8 cellular contexts compared by ENCODE assay signal in the genomic region with DNA sequence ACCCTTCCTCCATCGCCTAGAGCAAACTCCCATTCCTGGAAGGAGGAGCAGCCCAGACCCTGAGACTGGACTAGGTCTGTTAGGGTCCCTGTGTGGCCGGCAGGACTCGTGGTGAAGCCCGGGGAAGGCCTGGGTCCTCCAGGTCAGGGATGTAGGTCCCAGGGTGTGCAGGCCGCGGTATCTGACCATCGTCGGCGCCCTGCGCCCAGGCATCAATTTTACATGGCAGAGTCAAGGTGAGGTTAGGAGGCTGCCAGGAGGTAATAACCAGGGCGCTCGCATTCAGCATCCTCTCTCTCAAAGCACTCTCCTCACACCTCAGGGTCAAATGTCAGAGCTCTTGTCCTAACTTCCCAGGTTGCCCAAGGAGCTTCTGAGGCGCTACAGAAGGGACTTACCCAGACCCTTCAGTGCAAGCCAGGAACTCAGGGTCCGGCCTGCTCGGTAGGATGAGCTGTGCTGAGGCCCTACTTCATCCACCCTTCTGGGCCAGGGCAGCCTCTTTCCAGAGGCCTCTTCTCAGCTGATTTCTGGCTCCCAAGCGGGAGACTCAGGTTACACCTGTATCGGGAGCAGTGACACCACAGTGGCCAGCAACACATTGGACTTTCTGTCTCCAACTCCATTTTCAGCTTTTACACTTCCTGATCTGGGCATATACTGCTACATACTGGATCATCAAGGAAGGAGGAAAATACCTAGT. TPM values are rescaled to one million over a fixed set of nuclear protein-coding genes. Genes with fewer than 3 reads are reported as not detected.
A peak's percentile ranks its signal among the peaks of the same experiment; 100 is the strongest.
DNase-seq lines count a peak whose midpoint lies in the region; ATAC-seq lines count a peak whose summit lies in the region.

No MANE protein-coding gene starts in this region.

- peaks cover 27% of the 10 kb centered on the region for H3K4me1 Mint-ChIP-seq in activated CD4-positive, alpha-beta T cell treated with anti-CD3 and anti-CD28 coated beads for 36 hours
- H3K4me1 Mint-ChIP-seq in activated T-helper 1 cell treated with anti-CD3 and anti-CD28 coated beads, Interleukin-12 subunit alpha, Interleukin-12 subunit beta, Interleukin-2, Interleukin-4 antibody, amounts not matched to agents 30 ng/mL and 10 ng/mL and 1 ng/mL, durations not matched to agents 14 hours and 24 hours and 36 hours (ENCODE audit: low read depth) = peaks cover 47% of the 10 kb centered on the region

- H3K4me3 ChIP-seq in iPS-18a (ENCODE audit: low read length) = peak overlapping the region; percentile 67

- no peaks in the 10 kb centered on the region for H3K36me3 ChIP-seq in iPS-18a (ENCODE audit: control insufficient read depth, low read depth, low read length)

- POLR2A ChIA-PET in activated CD4-positive, alpha-beta T cell treated with anti-CD3 and anti-CD28 coated beads for 36 hours (lab: Charles Lee) = interaction anchor here (1.9 to 2.7 kb wide), 6 partner anchors 19 to 177 kb away, joined by 5 to 26 read pairs (median 10); a partner anchor contains a TSS

- H3K27me3 Mint-ChIP-seq in activated CD4-positive, alpha-beta T cell treated with anti-CD3 and anti-CD28 coated beads for 36 hours = no peaks in the 10 kb centered on the region
- H3K27me3 Mint-ChIP-seq in activated T-helper 1 cell treated with anti-CD3 and anti-CD28 coated beads, Interleukin-12 subunit alpha, Interleukin-12 subunit beta, Interleukin-2, Interleukin-4 antibody, amounts not matched to agents 30 ng/mL and 10 ng/mL and 1 ng/mL, durations not matched to agents 14 hours and 24 hours and 36 hours (ENCODE audit: insufficient read depth) = no peaks in the 10 kb centered on the region

- no peaks in the 10 kb centered on the region for H3K36me3 Mint-ChIP-seq in activated CD4-positive, alpha-beta T cell treated with anti-CD3 and anti-CD28 coated beads for 36 hours (ENCODE audit: low read depth)
- H3K36me3 Mint-ChIP-seq in activated T-helper 1 cell treated with anti-CD3 and anti-CD28 coated beads, Interleukin-12 subunit alpha, Interleukin-12 subunit beta, Interleukin-2, Interleukin-4 antibody, amounts not matched to agents 30 ng/mL and 10 ng/mL and 1 ng/mL, durations not matched to agents 14 hours and 24 hours and 36 hours (ENCODE audit: low read depth) = peaks cover 1% of the 10 kb centered on the region

- H3K4me1 ChIP-seq in iPS-18a (ENCODE audit: control insufficient read depth, low read depth, low read length) = peaks cover 11% of the 10 kb centered on the region

- CTCF ChIA-PET in activated CD4-positive, alpha-beta T cell treated with anti-CD3 and anti-CD28 coated beads for 36 hours (lab: Charles Lee) = interaction anchor here (0.7 to 12.3 kb wide), 19 partner anchors 9 to 218 kb away, joined by 3 to 205 read pairs (median 5); a partner anchor contains a TSS

- no peak for ATAC-seq in activated CD4-positive, alpha-beta T cell treated with anti-CD3 and anti-CD28 coated beads for 36 hours
- ATAC-seq in GM19324 (IDR thresholded peaks at IDR 0.05; ENCODE audit: low FRiP score, unreplicated experiment) (no peak), GM21737 (IDR thresholded peaks at IDR 0.05; ENCODE audit: unreplicated experiment) (no peak)

- H3K9ac ChIP-seq in iPS-18a (ENCODE audit: low read length) = peak overlapping the region; percentile 79

- no peaks in the 10 kb centered on the region for H3K9me3 ChIP-seq in iPS-18a (ENCODE audit: control insufficient read depth, low read depth, low read length)

- no peaks in the 10 kb centered on the region for H3K27me3 ChIP-seq in iPS-18a (ENCODE audit: control insufficient read depth, insufficient read depth, low read length)

- intact Hi-C loops in activated CD4-positive, alpha-beta T cell treated with anti-CD3 and anti-CD28 coated beads for 36 hours (cut with DNase I, micrococcal nuclease) = loop anchor here in 1 of 2 experiments (5.0 to 10.0 kb wide), 2 partner anchors 776 to 962 kb away; a partner anchor contains a TSS
- intact Hi-C loops in activated T-helper 1 cell treated with anti-CD3 and anti-CD28 coated beads, Interleukin-12 subunit alpha, Interleukin-12 subunit beta, Interleukin-2, Interleukin-4 antibody, amounts not matched to agents 30 ng/mL and 10 ng/mL and 1 ng/mL, durations not matched to agents 14 hours and 24 hours and 36 hours (cut with micrococcal nuclease) = loop anchor here (5.0 to 10.0 kb wide), 3 partner anchors 688 to 1026 kb away; a partner anchor contains a TSS

- peak overlapping the region; percentile 85 for H3K4me3 Mint-ChIP-seq in activated CD4-positive, alpha-beta T cell treated with anti-CD3 and anti-CD28 coated beads for 36 hours
- peak overlapping the region; percentile 96 for H3K4me3 Mint-ChIP-seq in activated T-helper 1 cell treated with anti-CD3 and anti-CD28 coated beads, Interleukin-12 subunit alpha, Interleukin-12 subunit beta, Interleukin-2, Interleukin-4 antibody, amounts not matched to agents 30 ng/mL and 10 ng/mL and 1 ng/mL, durations not matched to agents 14 hours and 24 hours and 36 hours

- H3K27ac Mint-ChIP-seq in activated CD4-positive, alpha-beta T cell treated with anti-CD3 and anti-CD28 coated beads for 36 hours = peak overlapping the region; percentile 95
- peak overlapping the region; percentile 77 for H3K27ac Mint-ChIP-seq in activated T-helper 1 cell treated with anti-CD3 and anti-CD28 coated beads, Interleukin-12 subunit alpha, Interleukin-12 subunit beta, Interleukin-2, Interleukin-4 antibody, amounts not matched to agents 30 ng/mL and 10 ng/mL and 1 ng/mL, durations not matched to agents 14 hours and 24 hours and 36 hours

- no peaks in the 10 kb centered on the region for H3K9me3 Mint-ChIP-seq in activated CD4-positive, alpha-beta T cell treated with anti-CD3 and anti-CD28 coated beads for 36 hours (ENCODE audit: low read depth)
- no peaks in the 10 kb centered on the region for H3K9me3 Mint-ChIP-seq in activated T-helper 1 cell treated with anti-CD3 and anti-CD28 coated beads, Interleukin-12 subunit alpha, Interleukin-12 subunit beta, Interleukin-2, Interleukin-4 antibody, amounts not matched to agents 30 ng/mL and 10 ng/mL and 1 ng/mL, durations not matched to agents 14 hours and 24 hours and 36 hours

- no peak for DNase-seq in activated CD4-positive, alpha-beta T cell treated with anti-CD3 and anti-CD28 coated beads for 36 hours
- DNase-seq in activated CD4-positive, alpha-beta T cell treated with anti-CD3 and anti-CD28 coated beads, Interleukin-2, amount 50 U/mL, for 1 hour = no peak
- no peak for DNase-seq in activated T-helper 1 cell treated with anti-CD3 and anti-CD28 coated beads, Interleukin-12 subunit alpha, Interleukin-12 subunit beta, Interleukin-2, Interleukin-4 antibody, amounts not matched to agents 30 ng/mL and 10 ng/mL and 1 ng/mL, durations not matched to agents 14 hours and 24 hours and 36 hours (ENCODE audit: low spot score)
- DNase-seq in substantia nigra (lab: John Stamatoyannopoulos, UW) (peak in 4 of 49 donors; percentile 54 to 62 (median 60)), activated gamma-delta T cell treated with Interleukin-2 at 50 U/mL for 16 hours (no peak)

- H3K27ac ChIP-seq in iPS-18a (ENCODE audit: low read length) (peak overlapping the region; percentile 66), substantia nigra (ENCODE audit: low read depth, low read length, poor library complexity, severe bottlenecking) (peak overlapping the region; percentile 98)

RNA-seq across cellular contexts. Expression of a gene that starts 0.6 kb away (rescaled TPM):
- 1 to 10 TPM; 1.7 to 2.2 TPM for total RNA-seq in activated CD4-positive, alpha-beta T cell treated with anti-CD3 and anti-CD28 coated beads for 36 hours
- 0.34 and 0.70 TPM in 2 replicates for total RNA-seq in activated T-helper 1 cell treated with anti-CD3 and anti-CD28 coated beads, Interleukin-12 subunit alpha, Interleukin-12 subunit beta, Interleukin-2, Interleukin-4 antibody, amounts not matched to agents 30 ng/mL and 10 ng/mL and 1 ng/mL, durations not matched to agents 14 hours and 24 hours and 36 hours

RNA-seq across cellular contexts. Expression of a gene that starts 9.0 kb away (rescaled TPM):
- total RNA-seq in activated CD4-positive, alpha-beta T cell treated with anti-CD3 and anti-CD28 coated beads for 36 hours = 10 to 100 TPM; 28.3 to 45.6 TPM
- 35.5 and 38.2 TPM in 2 replicates for total RNA-seq in activated T-helper 1 cell treated with anti-CD3 and anti-CD28 coated beads, Interleukin-12 subunit alpha, Interleukin-12 subunit beta, Interleukin-2, Interleukin-4 antibody, amounts not matched to agents 30 ng/mL and 10 ng/mL and 1 ng/mL, durations not matched to agents 14 hours and 24 hours and 36 hours
